ENCODE assay signal across 11 cellular contexts in genomic region chr9:33835625-33836260, GRCh38. TPM values are rescaled to one million over a fixed set of nuclear protein-coding genes. Genes with fewer than 3 reads are reported as not detected.
DNase-seq lines count a peak whose midpoint lies in the region; ATAC-seq and TF ChIP-seq lines count a peak whose summit lies in the region.
"Had no signal": no experiment of that assay in that cellular context is flagged by ENCODE, and none has a peak within 500 bp of the region (broad histone marks: within the 10 kb centered on the region; RNA-seq: fewer than 3 reads in every experiment).

No MANE protein-coding gene starts in this region.

- no peaks in the 10 kb centered on the region for H3K27me3 Mint-ChIP-seq in natural killer cell (ENCODE audit: low read depth in 2 of 2)
- no peaks in the 10 kb centered on the region for H3K27me3 Mint-ChIP-seq in neural progenitor cell (ENCODE audit: insufficient read depth, low read depth)

- peaks cover 100% of the 10 kb centered on the region for H3K79me2 ChIP-seq in neural progenitor cell (ENCODE audit: low read depth)

- H3K36me3 ChIP-seq in breast epithelium (no peaks in the 10 kb centered on the region), tibial nerve (no peaks in the 10 kb centered on the region), neural progenitor cell (no peaks in the 10 kb centered on the region)

- H3K27ac Mint-ChIP-seq in natural killer cell = peak overlapping the region; percentile 18 to 33
- H3K27ac Mint-ChIP-seq in neural progenitor cell = no peak overlapping the region

- peaks cover 4% of the 10 kb centered on the region in 2 donors for H3K4me1 ChIP-seq in breast epithelium
- peaks cover 0 to 76% (median 27%) of the 10 kb centered on the region in 4 donors for H3K4me1 ChIP-seq in tibial nerve
- H3K4me1 ChIP-seq in neural progenitor cell = no peaks in the 10 kb centered on the region

- peaks cover 100% of the 10 kb centered on the region for H4K20me1 ChIP-seq in neural progenitor cell (ENCODE audit: low read depth)

- H3K9me3 Mint-ChIP-seq in natural killer cell (no peaks in the 10 kb centered on the region), neural progenitor cell (no peaks in the 10 kb centered on the region)

- no peak overlapping the region for H3K4me2 ChIP-seq in neural progenitor cell

- no peak overlapping the region for H2AFZ ChIP-seq in neural progenitor cell (replicated peaks)

- TF ChIP-seq POLR2A in breast epithelium (IDR thresholded peaks at IDR 0.05) (no peak), tibial nerve (IDR thresholded peaks at IDR 0.05) (no peak)

- WGBS in tibial nerve, 2 donors = 78 to 85% methylated on average over 11 of the region's 11 CpGs

- intact Hi-C loops in breast epithelium (cut with DNase I; ENCODE audit: low total_unique reads) (loop anchor here (5.0 kb wide), 1 partner anchor 398 kb away; no protein-coding TSS in a partner anchor), natural killer cell (cut with micrococcal nuclease) (no loop called here)

- H3K9me3 ChIP-seq in breast epithelium (no peaks in the 10 kb centered on the region), tibial nerve (no peaks in the 10 kb centered on the region), neural progenitor cell (ENCODE audit: low read depth) (no peaks in the 10 kb centered on the region)

- H3K27ac ChIP-seq in breast epithelium (peak overlapping the region; percentile 15 to 83), tibial nerve (peak overlapping the region in 3 of 4 donors; percentile 37 to 84 (median 68)), neural progenitor cell (no peak overlapping the region)

- H3K4me3 ChIP-seq in breast epithelium = no peak overlapping the region
- H3K4me3 ChIP-seq in tibial nerve = no peak overlapping the region
- no peak overlapping the region for H3K4me3 ChIP-seq in neural progenitor cell

- H3K36me3 Mint-ChIP-seq in natural killer cell (no peaks in the 10 kb centered on the region), neural progenitor cell (peaks cover 9% of the 10 kb centered on the region)

- TF ChIP-seq EP300 in tibial nerve (IDR thresholded peaks at IDR 0.05) = no peak

- H3K9ac ChIP-seq in neural progenitor cell = no peak overlapping the region

- H3K27me3 ChIP-seq in breast epithelium (no peaks in the 10 kb centered on the region), tibial nerve (no peaks in the 10 kb centered on the region), neural progenitor cell (no peaks in the 10 kb centered on the region)

- ATAC-seq in natural killer cell (no peak), GM21390 (IDR thresholded peaks at IDR 0.05; ENCODE audit: unreplicated experiment) (no peak)

- no peak for TF ChIP-seq CTCF in breast epithelium (IDR thresholded peaks at IDR 0.05)
- TF ChIP-seq CTCF in natural killer cell (IDR thresholded peaks at IDR 0.05) = no peak
- TF ChIP-seq CTCF in tibial nerve (IDR thresholded peaks at IDR 0.05) = no peak
- TF ChIP-seq CTCF in neural progenitor cell (IDR thresholded peaks at IDR 0.05) = no peak

- H3F3A ChIP-seq in neural progenitor cell (ENCODE audit: low read depth) = no peaks in the 10 kb centered on the region

- H3K4me1 Mint-ChIP-seq in natural killer cell = peaks cover 40 to 45% of the 10 kb centered on the region in 2 donors
- H3K4me1 Mint-ChIP-seq in neural progenitor cell = no peaks in the 10 kb centered on the region

- DNase-seq in activated effector memory CD4-positive, alpha-beta T cell treated with anti-CD3 and anti-CD28 coated beads, Interleukin-2, amount 50 U/mL, for 16 hours = peak; percentile 27
- DNase-seq in activated effector memory CD4-positive, alpha-beta T cell treated with Interleukin-2 at 50 U/mL for 16 hours = no peak
- no peak for DNase-seq in breast epithelium (ENCODE audit: low spot score in 2 of 2)
- DNase-seq in natural killer cell = no peak
- no peak for DNase-seq in tibial nerve (ENCODE audit: low spot score in 2 of 2)
- DNase-seq in neural progenitor cell (ENCODE audit: low spot score) = no peak
- no peak for DNase-seq in SIG-M5 treated with dmso at 0.1 percent for 504 hours (lab: John Stamatoyannopoulos, UW; ENCODE audit: unreplicated experiment)
- DNase-seq: DMS53 had no signal

- H3K4me3 Mint-ChIP-seq in natural killer cell = no peak overlapping the region
- no peak overlapping the region for H3K4me3 Mint-ChIP-seq in neural progenitor cell

RNA-seq across cellular contexts. Expression of gene UBE2R2, which starts 18.8 kb away (rescaled TPM):
- 10 to 100 TPM; 21.2 to 35.0 (median 22.6) TPM for total RNA-seq in breast epithelium
- total RNA-seq in natural killer cell = 10 to 100 TPM; 31.2 to 36.0 (median 31.9) TPM
- 10 to 100 TPM; 23.2 to 28.4 (median 25.9) TPM for total RNA-seq in tibial nerve
- total RNA-seq in neural progenitor cell (ENCODE audit: low replicate concordance) = 53.6 and 68.3 TPM in 2 replicates

RNA-seq across cellular contexts. Expression of gene PRSS3, which starts 40.4 kb away (rescaled TPM):
- under 1 TPM in 1 of 3 donors, not detected in 2; 0.33 TPM for total RNA-seq in breast epithelium
- total RNA-seq in natural killer cell = 1 to 10 TPM in 1 of 3 donors, not detected in 2; 3.4 TPM
- total RNA-seq in tibial nerve = not detected
- total RNA-seq in neural progenitor cell (ENCODE audit: low replicate concordance) = not detected in 2 replicates
- total RNA-seq: H4, NCI-H460 had no signal
